1 cellular context compared by ENCODE assay signal in genomic region chr7:26293569-26294308, GRCh38.
TF ChIP-seq lines count a peak whose summit lies in the region.

No MANE protein-coding gene starts in this region.

TF ChIP-seq in WTC11, 78 proteins besides CTCF, POLR2A, EP300 and RAD21 (continued from another document):
- TF ChIP-seq AR (CRISPR knock-in tag; IDR thresholded peaks at IDR 0.05) (no peak), JAZF1 (CRISPR knock-in tag; IDR thresholded peaks at IDR 0.05) (no peak)
